In the genomic region with DNA sequence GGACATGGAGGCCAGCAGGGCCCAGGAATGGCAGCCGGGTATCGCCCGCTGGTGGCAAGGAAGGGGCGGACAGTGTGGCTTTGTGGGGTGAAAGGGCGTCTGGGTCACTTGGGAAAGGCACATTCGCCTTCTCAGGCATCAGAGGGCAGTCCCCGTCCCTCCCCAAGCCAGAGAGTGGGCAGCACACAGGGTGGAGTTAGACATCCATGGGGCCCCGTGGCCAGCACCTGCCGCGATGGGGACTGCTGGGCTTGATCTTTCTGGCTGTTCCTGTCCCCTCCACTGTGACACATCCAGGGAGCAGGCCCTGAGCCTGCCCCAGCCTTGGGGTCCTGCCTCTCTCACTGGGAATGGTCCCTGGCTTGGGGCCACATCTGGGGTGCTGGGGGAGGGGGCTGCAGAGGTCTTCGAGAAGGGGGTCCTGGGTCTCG, we compare ENCODE assay signal across 19 cellular contexts. TPM values are rescaled to one million over a fixed set of nuclear protein-coding genes. Genes with fewer than 3 reads are reported as not detected.
A peak's percentile ranks its signal among the peaks of the same experiment; 100 is the strongest.
DNase-seq lines count a peak whose midpoint lies in the region; ATAC-seq and TF ChIP-seq lines count a peak whose summit lies in the region.
"Had no signal": no experiment of that assay in that cellular context is flagged by ENCODE, and none has a peak within 500 bp of the region (broad histone marks: within the 10 kb centered on the region; RNA-seq: fewer than 3 reads in every experiment).

No MANE protein-coding gene starts in this region.

- POLR2A ChIA-PET in PC-3 (lab: Charles Lee; ENCODE audit: unreplicated experiment): no interaction called here

- H3K27me3 ChIP-seq in H7 (ENCODE audit: control insufficient read depth, insufficient read depth, low read length): no peaks in the 10 kb centered on the region
- H3K27me3 ChIP-seq in neutrophil: peaks cover 29% of the 10 kb centered on the region
- peaks cover 37% of the 10 kb centered on the region for H3K27me3 ChIP-seq in PC-3 (ENCODE audit: low read length)

- no peaks in the 10 kb centered on the region for H3K9me3 ChIP-seq in neutrophil
- no peaks in the 10 kb centered on the region for H3K9me3 ChIP-seq in PC-3 (ENCODE audit: low read length)
- H3K9me3 ChIP-seq: SJSA1 had no signal

- H3K79me2 ChIP-seq in PC-3 (ENCODE audit: low read length): no peaks in the 10 kb centered on the region

- H4K20me1 ChIP-seq in PC-3 (ENCODE audit: low read length): no peaks in the 10 kb centered on the region

- H3K27ac Mint-ChIP-seq in chondrocyte (ENCODE audit: unreplicated experiment): no peak overlapping the region

- CTCF ChIA-PET in PC-3 (lab: Charles Lee): no interaction called here

- no peak for ATAC-seq in PC-3
- ATAC-seq: GM12878 had no signal

- H2AFZ ChIP-seq in PC-3 (ENCODE audit: low read length): no peak overlapping the region

- H3K4me1 ChIP-seq in neutrophil (ENCODE audit: control insufficient read depth in 1 of 2, insufficient read depth in 1 of 2, low read depth in 1 of 2, low read length in 1 of 2) (peaks cover 47 to 52% of the 10 kb centered on the region in 2 experiments), PC-3 (ENCODE audit: insufficient read depth, low read length) (no peaks in the 10 kb centered on the region; the same call in 1 of the 2 replicates)
- H3K4me1 ChIP-seq: SJSA1 had no signal

- BruUV-seq in PC-3 (replicated peaks; lab: Mats Ljungman, UMichigan): no TSS peak

- H3K9me3 Mint-ChIP-seq in chondrocyte (ENCODE audit: low read depth): no peaks in the 10 kb centered on the region
- H3K9me3 Mint-ChIP-seq: CD4-positive, alpha-beta memory T cell had no signal

- no peaks in the 10 kb centered on the region for H3K4me1 Mint-ChIP-seq in chondrocyte (ENCODE audit: low read depth)

- no peak overlapping the region for H3K4me2 ChIP-seq in PC-3 (ENCODE audit: low read length)
- H3K4me2 ChIP-seq: KMS-11 had no signal

- H3K27ac ChIP-seq in C4-2B (peak overlapping the region; percentile 61), neutrophil (no peak overlapping the region), caudate nucleus (ENCODE audit: low read depth, low read length) (no peak overlapping the region), PC-3 (ENCODE audit: low read length) (no peak overlapping the region)
- H3K27ac ChIP-seq: KMS-11, SJSA1 had no signal

- H3K36me3 Mint-ChIP-seq in chondrocyte (ENCODE audit: low read depth): no peaks in the 10 kb centered on the region
- H3K36me3 Mint-ChIP-seq: CD4-positive, alpha-beta memory T cell had no signal

- peaks cover 18% of the 10 kb centered on the region for H3K27me3 Mint-ChIP-seq in chondrocyte (ENCODE audit: low read depth)

- no peaks in the 10 kb centered on the region for H3K9me2 ChIP-seq in PC-3 (replicated peaks; ENCODE audit: low read length)

- H3F3A ChIP-seq in PC-3 (ENCODE audit: low read length, unreplicated experiment): no peaks in the 10 kb centered on the region

- no peak overlapping the region for H3K9ac ChIP-seq in PC-3 (ENCODE audit: low read length)
- H3K9ac ChIP-seq: KMS-11 had no signal

- H3K4me3 Mint-ChIP-seq in chondrocyte (ENCODE audit: unreplicated experiment): no peak overlapping the region
- H3K4me3 Mint-ChIP-seq: CD4-positive, alpha-beta memory T cell had no signal

- no peak overlapping the region for H3K4me3 ChIP-seq in H7 (ENCODE audit: insufficient read depth, low read depth, low read length)
- peak overlapping the region; percentile 54 to 56 for H3K4me3 ChIP-seq in neutrophil (ENCODE audit: low read depth in 1 of 2, low read length in 1 of 2)
- H3K4me3 ChIP-seq in PC-3 (ENCODE audit: low read length): no peak overlapping the region
- H3K4me3 ChIP-seq: GM12878, SJSA1 had no signal

- intact Hi-C loops in PC-3 (cut with micrococcal nuclease): no loop called here

- peak; percentile 47 for DNase-seq in H7
- DNase-seq in chondrocyte (ENCODE audit: low spot score): peak; percentile 82
- DNase-seq in caudate nucleus (lab: John Stamatoyannopoulos, UW): no peak
- no peak for DNase-seq in NK-92 treated with Interleukin-12 subunit alpha and Interleukin-12 subunit beta, amount 100 ng/mL, for 24 hours (lab: John Stamatoyannopoulos, UW)
- DNase-seq in CD1c-positive myeloid dendritic cell (ENCODE audit: extremely low spot score): no peak
- DNase-seq in PC-3: no peak
- DNase-seq: ACHN; Calu3; CD4-positive, alpha-beta memory T cell; GF-D8; NCI-H1436; NCI-H1930; NCI-H345; NCI-H524 treated with DMSO at 0.1 percent for 48 hours had no signal

- TF ChIP-seq CTCF in C4-2B (conservative IDR thresholded peaks at IDR 0.05): no peak
- TF ChIP-seq CTCF in chondrocyte (IDR thresholded peaks at IDR 0.05): no peak
- TF ChIP-seq CTCF in neutrophil (IDR thresholded peaks at IDR 0.05): no peak
- TF ChIP-seq CTCF in PC-3 (conservative IDR thresholded peaks at IDR 0.05; ENCODE audit: low read depth, low read length): no peak

- H3K36me3 ChIP-seq in H7 (replicated peaks; ENCODE audit: control insufficient read depth, insufficient read depth, low read length): no peaks in the 10 kb centered on the region
- H3K36me3 ChIP-seq in neutrophil: no peaks in the 10 kb centered on the region
- H3K36me3 ChIP-seq in PC-3 (ENCODE audit: low read depth, low read length): no peaks in the 10 kb centered on the region
- H3K36me3 ChIP-seq: SJSA1 had no signal

RNA-seq across cellular contexts. Expression of a gene that starts 4.0 kb away (rescaled TPM):
- 0.42 and 0.48 TPM in 2 replicates for total RNA-seq in H7 (2014; rRNA removed; shearing (Covaris generic))
- 0.21 to 0.32 TPM in 2 of 3 replicates, not detected in the other for total RNA-seq in chondrocyte
- total RNA-seq in PC-3 (2014; rRNA removed): 48.3 and 50.0 TPM in 2 replicates
- total RNA-seq: Calu3 had no signal

RNA-seq across cellular contexts. Expression of a gene that starts 10.2 kb away (rescaled TPM):
- 17.2 and 20.3 TPM in 2 replicates for total RNA-seq in H7 (2014; rRNA removed; shearing (Covaris generic))
- total RNA-seq in chondrocyte: 14.2 to 19.5 TPM (median 17.7 TPM) in 3 replicates
- 16.1 and 18.4 TPM in 2 replicates for total RNA-seq in PC-3 (2014; rRNA removed)

RNA-seq across cellular contexts. Expression of a gene that starts 49.6 kb away (rescaled TPM):
- total RNA-seq in H7 (2014; rRNA removed; shearing (Covaris generic)): 149 and 158 TPM in 2 replicates
- total RNA-seq in chondrocyte (112 to 129 TPM (median 129 TPM) in 3 replicates), PC-3 (2014; rRNA removed) (223 and 250 TPM in 2 replicates)

Comparison
In these comparisons a context has a peak if more than half of its experiments do, and no peak if none do; other contexts are left out.
1. DNase-seq: peak in H7 (single experiment) and chondrocyte (single experiment); none in caudate nucleus (0 of 61), NK-92 treated with Interleukin-12 subunit alpha and Interleukin-12 subunit beta, amount 100 ng/mL, for 24 hours (single experiment), CD1c-positive myeloid dendritic cell (single experiment) and PC-3 (single experiment).
2. H3K4me3 ChIP-seq: peak in neutrophil (2 of 2); none in H7 (single experiment) and PC-3 (single experiment).
3. RNA of a gene that starts 4.0 kb away (total RNA-seq): 48.3 to 50.0 TPM in PC-3; 0.42 to 0.48 TPM in H7 and 0.21 to 0.32 TPM in chondrocyte; every median in the first group is over 10 times any median in the second.